ENCODE assay signal across 1 cellular context in genomic region chr1:150928286-150928685, GRCh38.
TF ChIP-seq lines count a peak whose summit lies in the region.

No MANE protein-coding gene starts in this region.

TF ChIP-seq in GM23338, 12 proteins besides CTCF, POLR2A, EP300 and RAD21 (continued from another document):
- TF ChIP-seq REST (IDR thresholded peaks at IDR 0.05; ENCODE audit: unreplicated experiment) = no peak
- no peak for TF ChIP-seq JUNB (IDR thresholded peaks at IDR 0.05; ENCODE audit: unreplicated experiment)
- no peak for TF ChIP-seq POLR2AphosphoS5 (IDR thresholded peaks at IDR 0.05; ENCODE audit: low read depth)
- TF ChIP-seq ZNF331 (CRISPR knock-in tag; IDR thresholded peaks at IDR 0.05; ENCODE audit: low read depth) = no peak
- TF ChIP-seq NANOG (IDR thresholded peaks at IDR 0.05; ENCODE audit: borderline replicate concordance) = no peak
- no peak for TF ChIP-seq ZNF462 (CRISPR knock-in tag; IDR thresholded peaks at IDR 0.05)
- TF ChIP-seq EZH2phosphoT487 (IDR thresholded peaks at IDR 0.05; ENCODE audit: unreplicated experiment) = no peak
